Comparison of ENCODE assay signal across 30 cellular contexts in the genomic region with DNA sequence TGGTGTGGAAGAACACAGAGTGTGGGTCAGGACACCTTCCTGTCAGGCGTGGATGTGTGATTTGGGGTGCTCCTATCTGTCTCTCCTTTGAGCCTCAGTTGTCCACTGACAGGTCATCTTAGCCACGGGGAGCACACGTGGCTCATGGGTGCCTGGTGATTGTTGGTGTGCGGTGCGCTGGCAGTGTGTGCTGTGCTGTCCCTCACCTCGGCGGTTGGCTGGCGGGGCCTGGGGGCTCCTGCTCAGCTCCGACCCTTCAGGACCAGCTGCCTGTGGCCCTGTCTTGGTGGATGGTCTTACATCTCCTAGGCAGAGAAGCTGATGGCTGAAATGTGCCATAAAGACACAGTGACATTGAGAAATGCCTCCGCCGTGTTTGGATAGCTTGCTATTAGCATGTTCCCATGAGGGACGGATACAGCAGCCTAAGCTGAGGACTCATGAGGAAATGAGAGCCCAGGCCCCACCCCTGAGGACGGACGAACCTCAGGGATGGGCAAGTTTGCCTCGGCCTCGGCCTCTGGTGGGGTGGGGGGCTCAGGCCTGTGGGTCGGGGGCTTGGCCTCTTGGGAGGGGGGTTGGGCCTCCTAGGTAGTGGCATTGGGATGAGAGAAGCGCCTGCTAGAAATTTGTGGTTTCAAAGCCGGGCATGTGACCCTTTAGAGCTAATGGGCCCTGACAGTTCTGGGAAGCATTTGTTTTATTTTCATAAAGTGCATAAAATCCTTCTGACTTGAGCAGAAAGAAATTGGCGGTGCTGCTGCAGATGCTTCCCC. TPM values are rescaled to one million over a fixed set of nuclear protein-coding genes. Genes with fewer than 3 reads are reported as not detected.
A peak's percentile ranks its signal among the peaks of the same experiment; 100 is the strongest.
DNase-seq lines count a peak whose midpoint lies in the region; ATAC-seq and TF ChIP-seq lines count a peak whose summit lies in the region.
"Had no signal": no experiment of that assay in that cellular context is flagged by ENCODE, and none has a peak within 500 bp of the region (broad histone marks: within the 10 kb centered on the region; RNA-seq: fewer than 3 reads in every experiment).

No MANE protein-coding gene starts in this region.

- no peaks in the 10 kb centered on the region for H3K4me1 ChIP-seq in adipocyte (ENCODE audit: control insufficient read depth, insufficient read depth, low read length)
- H3K4me1 ChIP-seq: colonic mucosa, esophagus muscularis mucosa, gastrocnemius medialis, right atrium auricular region, spleen had no signal

- H3K27ac Mint-ChIP-seq in mesothelial cell of epicardium, result peak overlapping the region; percentile 43
- H3K27ac Mint-ChIP-seq in stimulated activated effector memory CD8-positive, alpha-beta T cell treated with anti-CD3 and anti-CD28 coated beads, Interleukin-12 subunit alpha, Interleukin-12 subunit beta, amount 100 ng/mL, for 72 hours, result peak overlapping the region; percentile 81
- H3K27ac Mint-ChIP-seq: activated CD4-positive, alpha-beta T cell treated with anti-CD3 and anti-CD28 coated beads, Interleukin-2, amount 10 ng/mL, durations not matched to agents 24 days and 14 days; activated CD8-positive, alpha-beta memory T cell treated with anti-CD3 and anti-CD28 coated beads, Interleukin-2, amount 10 ng/mL, durations not matched to agents 7 days and 5 days; GM23338 had no signal

- no peaks in the 10 kb centered on the region for H3K9me3 Mint-ChIP-seq in mesothelial cell of epicardium
- no peaks in the 10 kb centered on the region for H3K9me3 Mint-ChIP-seq in stimulated activated effector memory CD8-positive, alpha-beta T cell treated with anti-CD3 and anti-CD28 coated beads, Interleukin-12 subunit alpha, Interleukin-12 subunit beta, amount 100 ng/mL, for 72 hours
- H3K9me3 Mint-ChIP-seq: activated CD4-positive, alpha-beta T cell treated with anti-CD3 and anti-CD28 coated beads, Interleukin-2, amount 10 ng/mL, durations not matched to agents 24 days and 14 days; GM23338 had no signal

- H3K9ac ChIP-seq in adipocyte (ENCODE audit: low read length), result no peak overlapping the region
- H3K9ac ChIP-seq: BLaER1 treated with 17β-estradiol and CSF1 and Interleukin-3, amounts not matched to agents 10 nM and 100 nM had no signal

- no peak overlapping the region for H3K4me3 Mint-ChIP-seq in mesothelial cell of epicardium
- H3K4me3 Mint-ChIP-seq in stimulated activated effector memory CD8-positive, alpha-beta T cell treated with anti-CD3 and anti-CD28 coated beads, Interleukin-12 subunit alpha, Interleukin-12 subunit beta, amount 100 ng/mL, for 72 hours, result no peak overlapping the region
- H3K4me3 Mint-ChIP-seq: activated CD4-positive, alpha-beta T cell treated with anti-CD3 and anti-CD28 coated beads, Interleukin-2, amount 10 ng/mL, durations not matched to agents 24 days and 14 days; activated CD8-positive, alpha-beta memory T cell treated with anti-CD3 and anti-CD28 coated beads, Interleukin-2, amount 10 ng/mL, durations not matched to agents 7 days and 5 days; GM23338 had no signal

- H3K4me3 ChIP-seq in adipocyte (ENCODE audit: low read length), result no peak overlapping the region
- H3K4me3 ChIP-seq: BLaER1 treated with 17β-estradiol and CSF1 and Interleukin-3, amounts not matched to agents 10 nM and 100 nM; colonic mucosa; esophagus muscularis mucosa; gastrocnemius medialis; GM23338; hepatocyte; ovary; right atrium auricular region; spleen; upper lobe of left lung had no signal

- DNase-seq in adipocyte (ENCODE audit: low read depth) (peak; percentile 69), mesothelial cell of epicardium (ENCODE audit: low spot score in 2 of 2, unreplicated experiment in 2 of 2) (no peak), NCI-H2107 treated with DMSO at 0.1 percent for 48 hours (lab: John Stamatoyannopoulos, UW; ENCODE audit: unreplicated experiment) (no peak), cerebellum (ENCODE audit: low spot score) (no peak), GM10248 (ENCODE audit: extremely low spot score) (no peak)
- no peak for DNase-seq in stimulated activated effector memory CD8-positive, alpha-beta T cell treated with anti-CD3 and anti-CD28 coated beads, Interleukin-12 subunit alpha, Interleukin-12 subunit beta, amount 100 ng/mL, for 72 hours (ENCODE audit: low spot score in 2 of 2)
- DNase-seq: activated CD4-positive, alpha-beta T cell treated with anti-CD3 and anti-CD28 coated beads, Interleukin-2, amount 10 ng/mL, durations not matched to agents 24 days and 14 days; activated CD8-positive, alpha-beta memory T cell treated with anti-CD3 and anti-CD28 coated beads, Interleukin-2, amount 10 ng/mL, durations not matched to agents 7 days and 5 days; activated naive CD4-positive, alpha-beta T cell treated with Interleukin-2 at 50 U/mL for 16 hours; amniotic stem cell; colonic mucosa; DND-41; gastrocnemius medialis; mesenchymal stem cell; NCI-H1048; NCI-H1694; NCI-H2171 treated with DMSO at 0.1 percent for 48 hours; NCI-H510A treated with DMSO at 0.1 percent for 48 hours; ovary; Right ventricle myocardium superior; spleen; upper lobe of left lung had no signal

- peaks cover 18% of the 10 kb centered on the region for H3K36me3 Mint-ChIP-seq in mesothelial cell of epicardium
- no peaks in the 10 kb centered on the region for H3K36me3 Mint-ChIP-seq in stimulated activated effector memory CD8-positive, alpha-beta T cell treated with anti-CD3 and anti-CD28 coated beads, Interleukin-12 subunit alpha, Interleukin-12 subunit beta, amount 100 ng/mL, for 72 hours
- H3K36me3 Mint-ChIP-seq: activated CD8-positive, alpha-beta memory T cell treated with anti-CD3 and anti-CD28 coated beads, Interleukin-2, amount 10 ng/mL, durations not matched to agents 7 days and 5 days had no signal

- POLR2A ChIA-PET in GM10248 (lab: Yijun Ruan, JAX), result no interaction called here

- H3K9me3 ChIP-seq in KOPT-K1 (ENCODE audit: insufficient read depth, low read length, poor library complexity, severe bottlenecking) (no peaks in the 10 kb centered on the region), adipocyte (ENCODE audit: control insufficient read depth, low read length) (no peaks in the 10 kb centered on the region)
- H3K9me3 ChIP-seq: BLaER1 treated with 17β-estradiol and CSF1 and Interleukin-3, amounts not matched to agents 10 nM and 100 nM; colonic mucosa; esophagus muscularis mucosa; gastrocnemius medialis; ovary; right atrium auricular region; spleen; upper lobe of left lung had no signal

- CTCF ChIA-PET in GM10248 (lab: Yijun Ruan, JAX), result no interaction called here

- ATAC-seq in stimulated activated effector memory CD8-positive, alpha-beta T cell treated with anti-CD3 and anti-CD28 coated beads, Interleukin-12 subunit alpha, Interleukin-12 subunit beta, amount 100 ng/mL, for 72 hours, result no peak
- ATAC-seq: gastrocnemius medialis, GM23338, left lobe of liver had no signal

- H3K27me3 Mint-ChIP-seq in mesothelial cell of epicardium (ENCODE audit: low read depth), result no peaks in the 10 kb centered on the region
- H3K27me3 Mint-ChIP-seq: activated CD4-positive, alpha-beta T cell treated with anti-CD3 and anti-CD28 coated beads, Interleukin-2, amount 10 ng/mL, durations not matched to agents 24 days and 14 days; activated CD8-positive, alpha-beta memory T cell treated with anti-CD3 and anti-CD28 coated beads, Interleukin-2, amount 10 ng/mL, durations not matched to agents 7 days and 5 days had no signal

- no peaks in the 10 kb centered on the region for H3K4me1 Mint-ChIP-seq in mesothelial cell of epicardium
- H3K4me1 Mint-ChIP-seq in stimulated activated effector memory CD8-positive, alpha-beta T cell treated with anti-CD3 and anti-CD28 coated beads, Interleukin-12 subunit alpha, Interleukin-12 subunit beta, amount 100 ng/mL, for 72 hours, result peaks cover 9% of the 10 kb centered on the region
- H3K4me1 Mint-ChIP-seq: activated CD4-positive, alpha-beta T cell treated with anti-CD3 and anti-CD28 coated beads, Interleukin-2, amount 10 ng/mL, durations not matched to agents 24 days and 14 days had no signal

- H3K27me3 ChIP-seq in adipocyte (replicated peaks; ENCODE audit: control insufficient read depth, insufficient read depth, low read length), result no peaks in the 10 kb centered on the region
- H3K27me3 ChIP-seq: BLaER1 treated with 17β-estradiol and CSF1 and Interleukin-3, amounts not matched to agents 10 nM and 100 nM; colonic mucosa; esophagus muscularis mucosa; gastrocnemius medialis; hepatocyte; ovary; right atrium auricular region; spleen; upper lobe of left lung had no signal

- H3K36me3 ChIP-seq in KOPT-K1 (ENCODE audit: insufficient read depth, low read length) (no peaks in the 10 kb centered on the region), adipocyte (ENCODE audit: control insufficient read depth, insufficient read depth, low read length, severe bottlenecking) (peaks cover 13% of the 10 kb centered on the region)
- H3K36me3 ChIP-seq: colonic mucosa, ovary, right atrium auricular region, upper lobe of left lung had no signal

- TF ChIP-seq CTCF in mesothelial cell of epicardium (IDR thresholded peaks at IDR 0.05; ENCODE audit: unreplicated experiment), result no peak
- no peak for TF ChIP-seq CTCF in GM10248 (IDR thresholded peaks at IDR 0.05; ENCODE audit: control extremely low read depth, extremely low read depth, low read depth, missing control alignments)

- H3K27ac ChIP-seq in KOPT-K1 (ENCODE audit: low read depth, low read length, poor library complexity, severe bottlenecking), result peak overlapping the region; percentile 29
- H3K27ac ChIP-seq: BLaER1 treated with 17β-estradiol and CSF1 and Interleukin-3, amounts not matched to agents 10 nM and 100 nM; colonic mucosa; esophagus muscularis mucosa; gastrocnemius medialis; hepatocyte; ovary; right atrium auricular region; upper lobe of left lung; VCaP had no signal

RNA-seq across cellular contexts. Expression of a gene that starts 20.3 kb away (rescaled TPM):
- total RNA-seq in mesothelial cell of epicardium, result 33.2 to 39.2 TPM (median 38.9 TPM) in 3 replicates
- 15.9 TPM for total RNA-seq in cerebellum
